ENCODE assay signal across 22 cellular contexts in genomic region chr17:77211681-77212080, GRCh38.
DNase-seq lines count a peak whose midpoint lies in the region; ATAC-seq and TF ChIP-seq lines count a peak whose summit lies in the region.
"Had no signal": no experiment of that assay in that cellular context is flagged by ENCODE, and none has a peak within 500 bp of the region (broad histone marks: within the 10 kb centered on the region; RNA-seq: fewer than 3 reads in every experiment).

No MANE protein-coding gene starts in this region.

- POLR2A ChIA-PET in WTC11 (lab: Charles Lee) = no interaction called here

- H3K9me3 Mint-ChIP-seq in WTC11 (no peaks in the 10 kb centered on the region), naive B cell (peaks cover 0 to 1% (median 0%) of the 10 kb centered on the region in 7 donors)
- H3K9me3 Mint-ChIP-seq: endodermal cell, nephron had no signal

- peaks cover 33% of the 10 kb centered on the region for H3K4me1 ChIP-seq in cardiac muscle cell (ENCODE audit: low read depth)
- H3K4me1 ChIP-seq in heart left ventricle = peaks cover 4 to 66% (median 33%) of the 10 kb centered on the region in 12 donors
- H3K4me1 ChIP-seq in thyroid gland = peaks cover 28 to 46% of the 10 kb centered on the region in 2 donors
- H3K4me1 ChIP-seq: ascending aorta, BE2C had no signal

- ATAC-seq in heart left ventricle = no peak
- ATAC-seq in WTC11 = no peak
- ATAC-seq in naive B cell (ENCODE audit: low read depth in 2 of 2) = no peak
- ATAC-seq: left colon had no signal

- H3K4me3 ChIP-seq in cardiac muscle cell = no peak overlapping the region
- H3K4me3 ChIP-seq in heart left ventricle = no peak overlapping the region
- H3K4me3 ChIP-seq in thyroid gland (replicated peaks in 1 of 3) = no peak overlapping the region
- H3K4me3 ChIP-seq: ascending aorta, prostate gland, skin epidermis had no signal

- peaks cover 37% of the 10 kb centered on the region for H3K36me3 ChIP-seq in cardiac muscle cell
- peaks cover 0 to 94% (median 86%) of the 10 kb centered on the region in 9 donors for H3K36me3 ChIP-seq in heart left ventricle
- peaks cover 70 to 72% of the 10 kb centered on the region in 2 donors for H3K36me3 ChIP-seq in thyroid gland

- no peak for TF ChIP-seq CTCF in cardiac muscle cell (IDR thresholded peaks at IDR 0.05; ENCODE audit: low read depth, low read length)
- no peak for TF ChIP-seq CTCF in heart left ventricle (IDR thresholded peaks at IDR 0.05)
- no peak for TF ChIP-seq CTCF in WTC11 (IDR thresholded peaks at IDR 0.05)
- TF ChIP-seq CTCF in thyroid gland (IDR thresholded peaks at IDR 0.05) = no peak

- intact Hi-C loops in heart left ventricle (cut with DNase I) = loop anchor here in 7 of 10 donors (2.0 to 10.0 kb wide), 4 partner anchors 64 to 117 kb away; no protein-coding TSS in a partner anchor
- intact Hi-C loops in thyroid gland (cut with DNase I) = loop anchor here (10.0 kb wide), 1 partner anchor 117 kb away; no protein-coding TSS in a partner anchor

- CTCF ChIA-PET in WTC11 (lab: Charles Lee) = interaction anchor here (1.9 to 2.1 kb wide), 2 partner anchors 123 to 125 kb away, joined by 5 to 6 read pairs; no protein-coding TSS in a partner anchor

- H3K4me1 Mint-ChIP-seq in WTC11 = peaks cover 9% of the 10 kb centered on the region
- peaks cover 43 to 57% (median 47%) of the 10 kb centered on the region in 3 donors for H3K4me1 Mint-ChIP-seq in naive B cell

- H3K9me3 ChIP-seq in cardiac muscle cell (ENCODE audit: low read depth) (no peaks in the 10 kb centered on the region), heart left ventricle (no peaks in the 10 kb centered on the region), thyroid gland (no peaks in the 10 kb centered on the region)
- H3K9me3 ChIP-seq: ascending aorta, BE2C, prostate gland had no signal

- H3K27me3 Mint-ChIP-seq in WTC11 (ENCODE audit: low read depth) = no peaks in the 10 kb centered on the region
- H3K27me3 Mint-ChIP-seq in naive B cell = peaks cover 0 to 9% (median 0%) of the 10 kb centered on the region in 3 donors

- peak overlapping the region; percentile 30; the same call in 1 of the 2 replicates for H3K27ac Mint-ChIP-seq in WTC11
- peak overlapping the region; percentile 33 to 90 (median 58) for H3K27ac Mint-ChIP-seq in naive B cell
- H3K27ac Mint-ChIP-seq: endodermal cell had no signal

- H3K27me3 ChIP-seq in cardiac muscle cell (no peaks in the 10 kb centered on the region), heart left ventricle (no peaks in the 10 kb centered on the region), thyroid gland (no peaks in the 10 kb centered on the region)
- H3K27me3 ChIP-seq: ascending aorta, BE2C had no signal

- H3K4me3 Mint-ChIP-seq in WTC11 (no peak overlapping the region), naive B cell (peak overlapping the region in 7 of 8 donors; percentile 74 to 89 (median 79))
- H3K4me3 Mint-ChIP-seq: endodermal cell, nephron had no signal

- TF ChIP-seq POLR2A in heart left ventricle (IDR thresholded peaks at IDR 0.05) = no peak
- TF ChIP-seq POLR2A in thyroid gland (IDR thresholded peaks at IDR 0.05) = no peak

- H3K36me3 Mint-ChIP-seq in WTC11 = peaks cover 58% of the 10 kb centered on the region
- H3K36me3 Mint-ChIP-seq in naive B cell = peaks cover 47 to 53% of the 10 kb centered on the region in 2 donors

- DNase-seq in cardiac muscle cell (ENCODE audit: low read depth in 1 of 2, low spot score in 1 of 2) = no peak
- no peak for DNase-seq in heart left ventricle
- no peak for DNase-seq in WTC11 (ENCODE audit: low spot score)
- no peak for DNase-seq in naive B cell
- no peak for DNase-seq in thyroid gland
- DNase-seq in C1 segment of cervical spinal cord (lab: John Stamatoyannopoulos, UW) = no peak
- no peak for DNase-seq in effector CD8-positive, alpha-beta T cell (lab: John Stamatoyannopoulos, UW)
- no peak for DNase-seq in epidermal melanocyte (ENCODE audit: insufficient read length, low spot score)
- DNase-seq: activated CD4-positive, alpha-beta T cell treated with anti-CD3 and anti-CD28 coated beads, Interleukin-2, amount 50 U/mL, for 48 hours; BE2C; cerebellar nuclear complex; DMS 273 treated with DMSO at 0.1 percent for 48 hours; endodermal cell; left colon; NCI-H2029 treated with DMSO at 0.1 percent for 48 hours; NCI-H446; stimulated activated CD4-positive, alpha-beta T cell treated with anti-CD3 and anti-CD28 coated beads, Interleukin-4, amount 100 ng/mL, for 1 hour; WERI-Rb-1 had no signal

- 90 to 95% (median 93%) methylated on average over 15 of the region's 15 CpGs for WGBS in heart left ventricle, 4 donors
- 78 to 87% methylated on average over 14 to 15 of the region's 15 CpGs for WGBS in thyroid gland, 2 donors

- peak overlapping the region; percentile 48 for H3K27ac ChIP-seq in cardiac muscle cell
- peak overlapping the region in 3 of 12 donors; percentile 44 to 72 (median 64) for H3K27ac ChIP-seq in heart left ventricle
- peak overlapping the region; percentile 22 to 69 (median 68) for H3K27ac ChIP-seq in thyroid gland
- H3K27ac ChIP-seq: ascending aorta, prostate gland, WERI-Rb-1 had no signal

TF ChIP-seq in WTC11, 78 proteins besides CTCF, POLR2A, EP300 and RAD21:
- TF ChIP-seq MAX (CRISPR knock-in tag; IDR thresholded peaks at IDR 0.05) (no peak), ZBTB43 (CRISPR knock-in tag; IDR thresholded peaks at IDR 0.05) (no peak), CREM (CRISPR knock-in tag; IDR thresholded peaks at IDR 0.05) (no peak), E2F5 (CRISPR knock-in tag; IDR thresholded peaks at IDR 0.05) (no peak), EMX1 (CRISPR knock-in tag; IDR thresholded peaks at IDR 0.05) (no peak), IRF2 (CRISPR knock-in tag; IDR thresholded peaks at IDR 0.05; ENCODE audit: borderline replicate concordance, low read depth) (no peak), OVOL2 (CRISPR knock-in tag; IDR thresholded peaks at IDR 0.05; ENCODE audit: borderline replicate concordance) (no peak), ETV6 (CRISPR knock-in tag; IDR thresholded peaks at IDR 0.05) (no peak), ZNF138 (CRISPR knock-in tag; conservative IDR thresholded peaks at IDR 0.05) (no peak)
TF ChIP-seq in WTC11: peak in this region for 0.
